Comparison of ENCODE assay signal across 1 cellular context in the genomic region with DNA sequence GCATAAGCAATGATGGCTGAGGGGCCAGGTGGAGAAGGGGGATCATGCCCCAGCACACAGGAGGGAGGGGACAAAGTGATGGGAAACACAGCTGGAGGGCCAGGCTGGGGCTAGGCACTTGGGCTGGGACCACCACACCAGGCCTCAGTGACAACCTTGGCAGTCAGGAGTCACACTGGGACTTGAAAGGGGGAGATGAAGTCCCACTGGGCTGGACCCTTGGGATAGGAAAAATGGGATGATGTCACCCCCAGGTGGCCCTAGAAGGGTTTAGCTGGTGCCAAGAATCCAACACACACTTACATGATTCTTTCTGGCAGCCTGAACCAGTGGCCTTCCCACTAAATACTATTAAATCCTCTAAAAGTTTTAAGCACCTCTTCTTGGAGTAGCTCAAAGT.
A peak's percentile ranks its signal among the peaks of the same experiment; 100 is the strongest.
TF ChIP-seq lines count a peak whose summit lies in the region.

No MANE protein-coding gene starts in this region.

TF ChIP-seq in HepG2, 621 proteins besides CTCF, POLR2A, EP300 and RAD21:
- TF ChIP-seq MXD3 (CRISPR knock-in tag; IDR thresholded peaks at IDR 0.05), result no peak
- TF ChIP-seq STAG1 (CRISPR knock-in tag; IDR thresholded peaks at IDR 0.05), result peak; percentile 45
